Comparison of ENCODE assay signal across 8 cellular contexts in genomic region chr6:152301021-152301805, GRCh38.
DNase-seq lines count a peak whose midpoint lies in the region; ATAC-seq and TF ChIP-seq lines count a peak whose summit lies in the region.

No MANE protein-coding gene starts in this region.

- H3K9me3 ChIP-seq in ascending aorta (no peaks in the 10 kb centered on the region), tibial artery (no peaks in the 10 kb centered on the region)

- POLR2A ChIA-PET in AG04449 (lab: Yijun Ruan, JAX): interaction anchor here (1.0 kb wide), 1 partner anchor 10 kb away, joined by 4 read pairs; no protein-coding TSS in a partner anchor

- H3K36me3 ChIP-seq in ascending aorta (peaks cover 25 to 50% of the 10 kb centered on the region in 2 donors), kidney epithelial cell (ENCODE audit: control insufficient read depth, insufficient read depth, low read length) (no peaks in the 10 kb centered on the region), tibial artery (peaks cover 4 to 26% (median 14%) of the 10 kb centered on the region in 3 donors)

- peak; percentile 24 for ATAC-seq in GM19025 (IDR thresholded peaks at IDR 0.05; ENCODE audit: low read depth, unreplicated experiment)
- peak; percentile 41 for ATAC-seq in HG03354 (IDR thresholded peaks at IDR 0.05; ENCODE audit: poor library complexity, severe bottlenecking, unreplicated experiment)

- DNase-seq in AG04449 (ENCODE audit: low read depth, low spot score): no peak
- no peak for DNase-seq in ascending aorta (ENCODE audit: low spot score in 2 of 2)
- no peak for DNase-seq in kidney epithelial cell (ENCODE audit: low read depth)
- no peak for DNase-seq in tibial artery
- DNase-seq in NCI-H69 (lab: John Stamatoyannopoulos, UW): no peak
- no peak for DNase-seq in activated gamma-delta T cell treated with Interleukin-2 at 50 U/mL for 16 hours

- intact Hi-C loops in ascending aorta (cut with DNase I): loop anchor here (5.0 kb wide), 2 partner anchors 36 to 56 kb away; no protein-coding TSS in a partner anchor
- intact Hi-C loops in tibial artery (cut with DNase I; ENCODE audit: low total_unique reads): no loop called here

- H3K4me1 ChIP-seq in ascending aorta (peaks cover 0 to 15% of the 10 kb centered on the region in 2 donors), tibial artery (peaks cover 0 to 21% (median 7%) of the 10 kb centered on the region in 4 donors)

- H3K27me3 ChIP-seq in ascending aorta: no peaks in the 10 kb centered on the region
- no peaks in the 10 kb centered on the region for H3K27me3 ChIP-seq in kidney epithelial cell (ENCODE audit: control insufficient read depth, insufficient read depth, low read length)
- no peaks in the 10 kb centered on the region for H3K27me3 ChIP-seq in tibial artery

- peak overlapping the region; percentile 65 to 68 for H3K27ac ChIP-seq in ascending aorta
- H3K27ac ChIP-seq in tibial artery: peak overlapping the region; percentile 70 to 71

- TF ChIP-seq CTCF in AG04449 (IDR thresholded peaks at IDR 0.05; ENCODE audit: insufficient read depth, low read length, missing control alignments) (no peak), ascending aorta (IDR thresholded peaks at IDR 0.05) (no peak), kidney epithelial cell (IDR thresholded peaks at IDR 0.05; ENCODE audit: insufficient read depth, low read length, poor library complexity, severe bottlenecking) (no peak), tibial artery (IDR thresholded peaks at IDR 0.05) (no peak)

- CTCF ChIA-PET in AG04449 (lab: Yijun Ruan, JAX): interaction anchor here (0.6 to 3.4 kb wide), 21 partner anchors 9 to 370 kb away, joined by 3 to 22 read pairs (median 5); no protein-coding TSS in a partner anchor

- H3K4me3 ChIP-seq in AG04449 (ENCODE audit: low read depth, low read length) (peak overlapping the region; percentile 68), ascending aorta (peak overlapping the region; percentile 34 to 64), kidney epithelial cell (ENCODE audit: low read depth, low read length) (peak overlapping the region; percentile 49), tibial artery (peak overlapping the region; percentile 60)
